19 cellular contexts compared by ENCODE assay signal in the genomic region with DNA sequence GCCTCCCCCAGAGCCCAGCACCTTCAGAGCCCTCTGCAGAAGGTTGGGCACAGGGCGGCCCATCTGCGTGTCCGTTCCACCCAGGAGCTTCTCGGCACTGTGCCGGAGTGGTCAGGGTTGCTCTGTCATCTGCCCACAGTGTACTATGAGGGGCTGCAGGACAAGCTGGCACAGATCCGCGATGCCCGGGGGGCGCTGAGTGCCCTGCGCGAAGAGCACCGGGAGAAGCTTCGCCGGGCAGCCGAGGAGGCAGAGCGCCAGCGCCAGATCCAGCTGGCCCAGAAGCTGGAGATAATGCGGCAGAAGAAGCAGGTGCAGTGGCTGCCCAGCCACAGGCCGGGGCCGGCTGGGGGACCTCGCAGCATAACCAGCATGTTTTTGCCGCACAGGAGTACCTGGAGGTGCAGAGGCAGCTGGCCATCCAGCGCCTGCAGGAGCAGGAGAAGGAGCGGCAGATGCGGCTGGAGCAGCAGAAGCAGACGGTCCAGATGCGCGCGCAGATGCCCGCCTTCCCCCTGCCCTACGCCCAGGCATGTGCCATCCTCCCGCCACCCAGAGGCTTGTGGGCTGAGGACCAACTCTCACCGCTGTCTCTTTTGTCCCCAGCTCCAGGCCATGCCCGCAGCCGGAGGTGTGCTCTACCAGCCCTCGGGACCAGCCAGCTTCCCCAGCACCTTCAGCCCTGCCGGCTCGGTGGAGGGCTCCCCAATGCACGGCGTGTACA.
"Had no signal": no experiment of that assay in that cellular context is flagged by ENCODE, and none has a peak within 500 bp of the region (broad histone marks: within the 10 kb centered on the region; RNA-seq: fewer than 3 reads in every experiment).

No MANE protein-coding gene starts in this region.

- H3K27ac ChIP-seq: epithelial cell of prostate, neutrophil, suprapubic skin had no signal

- H3K4me3 ChIP-seq: suprapubic skin had no signal

- FAIRE-seq: islet of Langerhans, small intestine had no signal

- DNase-seq: activated CD4-positive, alpha-beta T cell treated with anti-CD3 and anti-CD28 coated beads, Interleukin-2, amount 10 ng/mL, durations not matched to agents 24 days and 14 days; activated CD4-positive, CD25-positive, alpha-beta regulatory T cell; activated CD8-positive, alpha-beta memory T cell treated with anti-CD3 and anti-CD28 coated beads for 24 hours; activated naive CD4-positive, alpha-beta T cell; activated naive CD8-positive, alpha-beta T cell treated with anti-CD3 and anti-CD28 coated beads, Interleukin-2, amount 10 ng/mL, durations not matched to agents 7 days and 5 days; dermis blood vessel endothelial cell; effector memory CD8-positive, alpha-beta T cell; foreskin melanocyte; naive thymus-derived CD8-positive, alpha-beta T cell; retina; small intestine; stimulated activated CD4-positive, alpha-beta T cell treated with anti-CD3 and anti-CD28 coated beads, Interleukin-4, amount 100 ng/mL, for 4 hours; stimulated activated CD8-positive, alpha-beta memory T cell treated with anti-CD3 and anti-CD28 coated beads, Interleukin-4, amount 100 ng/mL, for 48 hours; stimulated activated naive CD4-positive, alpha-beta T cell treated with Interleukin-2 at 50 U/mL for 16 hours; SW 1271 had no signal

- H3K9me3 ChIP-seq: neutrophil, suprapubic skin had no signal

- ATAC-seq: effector memory CD8-positive, alpha-beta T cell; naive thymus-derived CD8-positive, alpha-beta T cell had no signal

- H3K27me3 ChIP-seq: neutrophil, suprapubic skin had no signal
